Comparison of ENCODE assay signal across 1 cellular context in genomic region chr1:63797056-63797726, GRCh38.
TF ChIP-seq lines count a peak whose summit lies in the region.

No MANE protein-coding gene starts in this region.

TF ChIP-seq in HepG2, 621 proteins besides CTCF, POLR2A, EP300 and RAD21:
- TF ChIP-seq NFE2 (CRISPR knock-in tag; IDR thresholded peaks at IDR 0.05) (no peak), REPIN1 (CRISPR knock-in tag; IDR thresholded peaks at IDR 0.05; ENCODE audit: borderline replicate concordance, low read depth) (no peak), PPARG (CRISPR knock-in tag; conservative IDR thresholded peaks at IDR 0.05) (no peak), ZNF264 (CRISPR knock-in tag; IDR thresholded peaks at IDR 0.05) (peak; percentile 99), GABPB1 (CRISPR knock-in tag; IDR thresholded peaks at IDR 0.05) (no peak)
